In genomic region chr2:43230981-43231827, GRCh38 we compare ENCODE assay signal across 19 cellular contexts. TPM values are rescaled to one million over a fixed set of nuclear protein-coding genes. Genes with fewer than 3 reads are reported as not detected.
DNase-seq lines count a peak whose midpoint lies in the region; TF ChIP-seq lines count a peak whose summit lies in the region.
"Had no signal": no experiment of that assay in that cellular context is flagged by ENCODE, and none has a peak within 500 bp of the region (broad histone marks: within the 10 kb centered on the region; RNA-seq: fewer than 3 reads in every experiment).

No MANE protein-coding gene starts in this region.

- H3K27ac ChIP-seq in DOHH2 (ENCODE audit: low read depth, low read length), result peak overlapping the region; percentile 60
- H3K27ac ChIP-seq in OCI-LY1 (ENCODE audit: low read depth, low read length, poor library complexity, severe bottlenecking), result peak overlapping the region; percentile 90
- H3K27ac ChIP-seq in skeletal muscle tissue (ENCODE audit: low read depth, low read length), result peak overlapping the region; percentile 36
- H3K27ac ChIP-seq: BLaER1 had no signal

- no peaks in the 10 kb centered on the region for H3K9me3 ChIP-seq in DOHH2 (ENCODE audit: control insufficient read depth, insufficient read depth, low read length)
- no peaks in the 10 kb centered on the region for H3K9me3 ChIP-seq in OCI-LY1 (ENCODE audit: low read length)
- no peaks in the 10 kb centered on the region for H3K9me3 ChIP-seq in endocrine pancreas (ENCODE audit: control insufficient read depth, low read length)
- H3K9me3 ChIP-seq in skeletal muscle tissue (ENCODE audit: control insufficient read depth in 3 of 3, low read length in 3 of 3), result no peaks in the 10 kb centered on the region
- H3K9me3 ChIP-seq: BLaER1 had no signal

- H4K20me1 ChIP-seq in DOHH2 (ENCODE audit: control insufficient read depth, insufficient read depth, low read depth, low read length) (no peaks in the 10 kb centered on the region), OCI-LY1 (ENCODE audit: insufficient read depth, low read length) (no peaks in the 10 kb centered on the region)

- H3K4me2 ChIP-seq in DOHH2 (ENCODE audit: low read length) (peak overlapping the region; percentile 87), OCI-LY1 (ENCODE audit: low read length) (peak overlapping the region; percentile 26; the same call in 1 of the 2 replicates)
- H3K4me2 ChIP-seq: hepatocyte, smooth muscle cell had no signal

- H3F3A ChIP-seq in DOHH2 (ENCODE audit: control insufficient read depth, insufficient read depth) (peaks cover 24% of the 10 kb centered on the region), OCI-LY1 (ENCODE audit: insufficient read depth, low read length) (peaks cover 6% of the 10 kb centered on the region)

- H3K79me2 ChIP-seq in DOHH2 (ENCODE audit: control insufficient read depth, low read length) (peaks cover 22% of the 10 kb centered on the region), OCI-LY1 (ENCODE audit: insufficient read depth, low read length) (peaks cover under 1% of the 10 kb centered on the region)

- peaks cover 40% of the 10 kb centered on the region for H3K36me3 ChIP-seq in DOHH2 (ENCODE audit: control insufficient read depth, low read length)
- H3K36me3 ChIP-seq in OCI-LY1 (ENCODE audit: insufficient read depth, low read length), result peaks cover under 1% of the 10 kb centered on the region; the same call in 1 of the 2 replicates
- H3K36me3 ChIP-seq in endocrine pancreas (ENCODE audit: control insufficient read depth, insufficient read depth, low read length), result no peaks in the 10 kb centered on the region
- peaks cover 0 to 7% (median 0%) of the 10 kb centered on the region in 3 donors for H3K36me3 ChIP-seq in skeletal muscle tissue (ENCODE audit: control insufficient read depth in 3 of 3, insufficient read depth in 3 of 3, low read length in 3 of 3)

- no peaks in the 10 kb centered on the region for H3K27me3 Mint-ChIP-seq in osteocyte (ENCODE audit: unreplicated experiment)
- H3K27me3 Mint-ChIP-seq: activated CD4-positive, alpha-beta T cell treated with anti-CD3 and anti-CD28 coated beads, Interleukin-2, amount 10 ng/mL, durations not matched to agents 24 days and 14 days had no signal

- no peak overlapping the region for H3K27ac Mint-ChIP-seq in osteocyte (ENCODE audit: unreplicated experiment)
- H3K27ac Mint-ChIP-seq: activated CD4-positive, alpha-beta T cell treated with anti-CD3 and anti-CD28 coated beads, Interleukin-2, amount 10 ng/mL, durations not matched to agents 24 days and 14 days; stimulated activated effector memory CD8-positive, alpha-beta T cell treated with anti-CD3 and anti-CD28 coated beads, Interleukin-12 subunit alpha, Interleukin-12 subunit beta, amount 100 ng/mL, for 72 hours had no signal

- peaks cover 22% of the 10 kb centered on the region for H3K4me1 Mint-ChIP-seq in osteocyte (ENCODE audit: unreplicated experiment)

- H3K27me3 ChIP-seq in DOHH2 (ENCODE audit: control insufficient read depth, low read length) (no peaks in the 10 kb centered on the region), OCI-LY1 (ENCODE audit: insufficient read depth, low read length) (no peaks in the 10 kb centered on the region), endocrine pancreas (ENCODE audit: control insufficient read depth, insufficient read depth, low read length) (no peaks in the 10 kb centered on the region), skeletal muscle tissue (ENCODE audit: control insufficient read depth in 3 of 3, insufficient read depth in 3 of 3, low read length in 3 of 3) (no peaks in the 10 kb centered on the region)
- H3K27me3 ChIP-seq: BLaER1, hepatocyte had no signal

- H3K4me3 Mint-ChIP-seq in osteocyte (ENCODE audit: unreplicated experiment), result no peak overlapping the region
- H3K4me3 Mint-ChIP-seq: activated CD4-positive, alpha-beta T cell treated with anti-CD3 and anti-CD28 coated beads, Interleukin-2, amount 10 ng/mL, durations not matched to agents 24 days and 14 days; stimulated activated effector memory CD8-positive, alpha-beta T cell treated with anti-CD3 and anti-CD28 coated beads, Interleukin-12 subunit alpha, Interleukin-12 subunit beta, amount 100 ng/mL, for 72 hours had no signal

- no peak for TF ChIP-seq CTCF in DOHH2 (IDR thresholded peaks at IDR 0.05; ENCODE audit: low read depth, low read length, poor library complexity, severe bottlenecking)
- TF ChIP-seq CTCF in OCI-LY1 (IDR thresholded peaks at IDR 0.05; ENCODE audit: low read length), result peak; percentile 38
- no peak for TF ChIP-seq CTCF in osteocyte (IDR thresholded peaks at IDR 0.05)

- H3K9me2 ChIP-seq in DOHH2 (replicated peaks; ENCODE audit: control insufficient read depth, low read length) (no peaks in the 10 kb centered on the region), OCI-LY1 (ENCODE audit: low read depth, low read length) (no peaks in the 10 kb centered on the region)

- H3K4me1 ChIP-seq in DOHH2 (ENCODE audit: control insufficient read depth, low read length) (peaks cover 67% of the 10 kb centered on the region), OCI-LY1 (ENCODE audit: insufficient read depth, low read length, severe bottlenecking) (peaks cover 62% of the 10 kb centered on the region), endocrine pancreas (ENCODE audit: control insufficient read depth, insufficient read depth, low read length) (no peaks in the 10 kb centered on the region), skeletal muscle tissue (ENCODE audit: control insufficient read depth in 3 of 3, insufficient read depth in 3 of 3, low read length in 3 of 3) (peaks cover 17 to 23% (median 19%) of the 10 kb centered on the region in 3 donors)

- peaks cover 8% of the 10 kb centered on the region for H3K36me3 Mint-ChIP-seq in osteocyte (ENCODE audit: unreplicated experiment)

- H2AFZ ChIP-seq in OCI-LY1 (ENCODE audit: low read length), result no peak overlapping the region
- H2AFZ ChIP-seq: hepatocyte had no signal

- H3K4me3 ChIP-seq in DOHH2 (ENCODE audit: low read length) (no peak overlapping the region), OCI-LY1 (ENCODE audit: low read depth, low read length, poor library complexity, severe bottlenecking) (no peak overlapping the region), endocrine pancreas (ENCODE audit: control insufficient read depth, insufficient read depth, low read length) (no peak overlapping the region), skeletal muscle tissue (ENCODE audit: low read length in 3 of 3) (no peak overlapping the region)
- H3K4me3 ChIP-seq: BLaER1, hepatocyte, smooth muscle cell had no signal

- H3K9ac ChIP-seq in OCI-LY1 (ENCODE audit: low read length), result peak overlapping the region; percentile 21; the same call in 1 of the 2 replicates
- peak overlapping the region; percentile 4 for H3K9ac ChIP-seq in endocrine pancreas (ENCODE audit: control insufficient read depth, insufficient read depth, low read length)
- no peak overlapping the region for H3K9ac ChIP-seq in skeletal muscle tissue (ENCODE audit: low read depth in 1 of 3, low read length in 3 of 3)
- H3K9ac ChIP-seq: BLaER1 had no signal

- no peak for DNase-seq in osteocyte (ENCODE audit: extremely low spot score, unreplicated experiment)
- no peak for DNase-seq in T-helper 9 cell
- DNase-seq in HPDE6-E6E7 (ENCODE audit: extremely low spot score), result no peak
- DNase-seq in NCI-H446 treated with DMSO at 0.1 percent for 48 hours (lab: John Stamatoyannopoulos, UW), result no peak
- DNase-seq: activated CD4-positive, alpha-beta T cell treated with anti-CD3 and anti-CD28 coated beads, Interleukin-2, amount 10 ng/mL, durations not matched to agents 24 days and 14 days; activated T-cell treated with anti-CD3 and anti-CD28 coated beads, Interleukin-2, amount 50 U/mL, for 1 hour; central memory CD4-positive, alpha-beta T cell; DMS79 treated with DMSO at 0.1 percent for 48 hours; effector memory CD4-positive, alpha-beta T cell; NCI-H1436; SIG-M5 had no signal

- no peaks in the 10 kb centered on the region for H3K9me3 Mint-ChIP-seq in osteocyte (ENCODE audit: unreplicated experiment)
- H3K9me3 Mint-ChIP-seq: activated CD4-positive, alpha-beta T cell treated with anti-CD3 and anti-CD28 coated beads, Interleukin-2, amount 10 ng/mL, durations not matched to agents 24 days and 14 days; stimulated activated effector memory CD8-positive, alpha-beta T cell treated with anti-CD3 and anti-CD28 coated beads, Interleukin-12 subunit alpha, Interleukin-12 subunit beta, amount 100 ng/mL, for 72 hours had no signal

RNA-seq across cellular contexts. Expression of gene ZFP36L2, which starts 4.8 kb away (rescaled TPM):
- total RNA-seq in skeletal muscle tissue (14.1 TPM), osteocyte (87.9 and 88.0 TPM in 2 replicates)

Comparison
In these comparisons a context has a peak if more than half of its experiments do, and no peak if none do; other contexts are left out.
1. H3K27ac ChIP-seq: peak in every context shown above with its lines; median percentile 90 in OCI-LY1; 60 in DOHH2; 36 in skeletal muscle tissue.
2. H3K9ac ChIP-seq: peak in OCI-LY1 (single experiment) and endocrine pancreas (single experiment); none in skeletal muscle tissue (0 of 3).